Comparison of ENCODE assay signal across 15 cellular contexts in the genomic region with DNA sequence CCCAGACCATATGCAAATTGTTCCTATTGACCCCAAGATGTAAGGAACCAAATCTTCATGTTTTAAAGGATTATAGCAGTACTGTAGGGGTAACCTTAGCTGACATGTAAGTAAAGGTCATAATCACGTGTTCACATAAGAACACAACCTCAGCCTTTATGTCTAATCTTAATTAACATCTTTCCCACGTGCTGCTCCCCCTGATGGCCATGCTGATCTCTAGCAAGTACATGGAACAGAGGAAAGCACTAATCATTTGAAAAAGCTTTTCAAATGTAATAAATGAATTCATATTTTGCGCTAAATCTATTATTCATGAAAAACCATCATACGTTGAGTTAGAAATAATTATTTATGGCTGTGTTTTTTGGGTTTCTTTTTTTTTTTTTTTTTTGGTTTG. TPM values are rescaled to one million over a fixed set of nuclear protein-coding genes. Genes with fewer than 3 reads are reported as not detected.
DNase-seq lines count a peak whose midpoint lies in the region; ATAC-seq, FAIRE-seq and TF ChIP-seq lines count a peak whose summit lies in the region.
"Had no signal": no experiment of that assay in that cellular context is flagged by ENCODE, and none has a peak within 500 bp of the region (broad histone marks: within the 10 kb centered on the region; RNA-seq: fewer than 3 reads in every experiment).

No MANE protein-coding gene starts in this region.

- H3K79me2 ChIP-seq in OCI-LY1 (ENCODE audit: insufficient read depth, low read length) = no peaks in the 10 kb centered on the region

- H3K9me3 ChIP-seq in OCI-LY1 (ENCODE audit: low read length) (peaks cover 4% of the 10 kb centered on the region; the same call in 1 of the 2 replicates), esophagus muscularis mucosa (no peaks in the 10 kb centered on the region), body of pancreas (no peaks in the 10 kb centered on the region), thyroid gland (no peaks in the 10 kb centered on the region)
- H3K9me3 ChIP-seq: esophagus squamous epithelium had no signal

- DNase-seq in AG10803 (ENCODE audit: low read depth) (no peak), GM19239 (ENCODE audit: insufficient read length, low spot score) (no peak), esophagus muscularis mucosa (ENCODE audit: extremely low spot score) (peak; percentile 26), body of pancreas (no peak), dorsolateral prefrontal cortex (no peak), thyroid gland (no peak)
- DNase-seq: DMS79 treated with DMSO at 0.1 percent for 48 hours, esophagus squamous epithelium, NCI-H1694, T-helper 17 cell had no signal

- TF ChIP-seq EP300 in esophagus muscularis mucosa (IDR thresholded peaks at IDR 0.05) = no peak

- no peak overlapping the region for H3K9ac ChIP-seq in OCI-LY1 (ENCODE audit: low read length)

- FAIRE-seq in GM19239 (lab: Jason Lieb, UNC) = peak; percentile 44

- peak; percentile 37 for TF ChIP-seq CTCF in AG10803 (conservative IDR thresholded peaks at IDR 0.05; ENCODE audit: low read length)
- TF ChIP-seq CTCF in OCI-LY1 (IDR thresholded peaks at IDR 0.05; ENCODE audit: low read length) = peak; percentile 60
- TF ChIP-seq CTCF in esophagus muscularis mucosa (IDR thresholded peaks at IDR 0.05) = no peak
- TF ChIP-seq CTCF in body of pancreas (IDR thresholded peaks at IDR 0.05) = peak in 1 of 7 experiments; percentile 5
- TF ChIP-seq CTCF in dorsolateral prefrontal cortex (IDR thresholded peaks at IDR 0.05 in 54 of 56, conservative IDR thresholded peaks at IDR 0.05 in 2 of 56; ENCODE audit: low read depth in 1 of 56, partially characterized antibody in 56 of 56) = peak in 2 of 56 donors; percentile 13 to 29
- TF ChIP-seq CTCF in thyroid gland (IDR thresholded peaks at IDR 0.05) = no peak

- ATAC-seq in body of pancreas (no peak), GM18873 (IDR thresholded peaks at IDR 0.05; ENCODE audit: low FRiP score, unreplicated experiment) (no peak)
- ATAC-seq: activated T-helper 17 cell treated with anti-CD3 and anti-CD28 coated beads, Interleukin-2, amount 50 U/mL, for 72 hours; stimulated activated effector memory CD8-positive, alpha-beta T cell treated with anti-CD3 and anti-CD28 coated beads, Interleukin-12 subunit alpha, Interleukin-12 subunit beta, amount 100 ng/mL, for 72 hours; T-helper 17 cell had no signal

- intact Hi-C loops in esophagus muscularis mucosa (cut with DNase I) (no loop called here), body of pancreas (cut with DNase I) (no loop called here), dorsolateral prefrontal cortex (cut with DNase I) (no loop called here), thyroid gland (cut with DNase I) (no loop called here)

- H3K4me2 ChIP-seq in OCI-LY1 (ENCODE audit: low read length) = no peak overlapping the region

- no peaks in the 10 kb centered on the region for H4K20me1 ChIP-seq in OCI-LY1 (ENCODE audit: insufficient read depth, low read length)

- H3K27me3 ChIP-seq in OCI-LY1 (ENCODE audit: insufficient read depth, low read length) = no peaks in the 10 kb centered on the region
- no peaks in the 10 kb centered on the region for H3K27me3 ChIP-seq in esophagus muscularis mucosa
- H3K27me3 ChIP-seq in body of pancreas = no peaks in the 10 kb centered on the region
- H3K27me3 ChIP-seq in dorsolateral prefrontal cortex = no peaks in the 10 kb centered on the region
- no peaks in the 10 kb centered on the region for H3K27me3 ChIP-seq in thyroid gland
- H3K27me3 ChIP-seq: esophagus squamous epithelium had no signal

- H3K4me1 ChIP-seq in OCI-LY1 (ENCODE audit: insufficient read depth, low read length, severe bottlenecking) (peaks cover 18% of the 10 kb centered on the region), esophagus muscularis mucosa (no peaks in the 10 kb centered on the region), body of pancreas (peaks cover 22% of the 10 kb centered on the region), thyroid gland (no peaks in the 10 kb centered on the region)
- H3K4me1 ChIP-seq: esophagus squamous epithelium had no signal

- 65% methylated on average over 4 of the region's 4 CpGs for WGBS in esophagus muscularis mucosa
- WGBS in body of pancreas, 2 donors = 65 to 69% methylated on average over 4 of the region's 4 CpGs
- 63 to 67% methylated on average over 4 of the region's 4 CpGs for WGBS in thyroid gland, 2 donors

- no peaks in the 10 kb centered on the region for H3K9me2 ChIP-seq in OCI-LY1 (ENCODE audit: low read depth, low read length)

- H2AFZ ChIP-seq in OCI-LY1 (ENCODE audit: low read length) = no peak overlapping the region

- H3K4me3 ChIP-seq in AG10803 (ENCODE audit: low read length) = no peak overlapping the region
- H3K4me3 ChIP-seq in OCI-LY1 (ENCODE audit: low read depth, low read length, poor library complexity, severe bottlenecking) = no peak overlapping the region
- no peak overlapping the region for H3K4me3 ChIP-seq in esophagus muscularis mucosa
- H3K4me3 ChIP-seq in body of pancreas = no peak overlapping the region
- no peak overlapping the region for H3K4me3 ChIP-seq in dorsolateral prefrontal cortex
- H3K4me3 ChIP-seq in thyroid gland (replicated peaks in 1 of 3) = no peak overlapping the region
- H3K4me3 ChIP-seq: esophagus squamous epithelium, skin epidermis had no signal

- H3F3A ChIP-seq in OCI-LY1 (ENCODE audit: insufficient read depth, low read length) = no peaks in the 10 kb centered on the region

- TF ChIP-seq POLR2A in esophagus muscularis mucosa (IDR thresholded peaks at IDR 0.05; ENCODE audit: low read depth) = no peak
- no peak for TF ChIP-seq POLR2A in body of pancreas (IDR thresholded peaks at IDR 0.05)
- TF ChIP-seq POLR2A in thyroid gland (IDR thresholded peaks at IDR 0.05) = no peak

- no peaks in the 10 kb centered on the region for H3K36me3 ChIP-seq in OCI-LY1 (ENCODE audit: insufficient read depth, low read length)
- H3K36me3 ChIP-seq in esophagus muscularis mucosa = no peaks in the 10 kb centered on the region
- H3K36me3 ChIP-seq in body of pancreas (replicated peaks in 1 of 2; ENCODE audit: insufficient read depth in 1 of 2, low read depth in 2 of 2) = no peaks in the 10 kb centered on the region
- H3K36me3 ChIP-seq in thyroid gland = no peaks in the 10 kb centered on the region
- H3K36me3 ChIP-seq: esophagus squamous epithelium had no signal

- H3K27ac ChIP-seq in OCI-LY1 (ENCODE audit: low read depth, low read length, poor library complexity, severe bottlenecking) (no peak overlapping the region), esophagus muscularis mucosa (replicated peaks in 1 of 4) (no peak overlapping the region), body of pancreas (no peak overlapping the region), dorsolateral prefrontal cortex (no peak overlapping the region), thyroid gland (no peak overlapping the region)
- H3K27ac ChIP-seq: esophagus squamous epithelium, skin epidermis had no signal

RNA-seq across cellular contexts. Expression of gene ITPR2, which starts 30.5 kb away (rescaled TPM):
- total RNA-seq in esophagus muscularis mucosa = 10 to 100 TPM; 23.7 to 26.6 (median 25.4) TPM
- 10 to 100 TPM; 37.4 to 92.9 TPM for total RNA-seq in body of pancreas
- 100 to 1,000 TPM in 2 of 120 experiments, 10 to 100 TPM in 118; 35.5 to 122 (median 61.5) TPM for total RNA-seq in dorsolateral prefrontal cortex
- total RNA-seq in thyroid gland = 10 to 100 TPM; 24.4 to 39.7 (median 33.7) TPM

Comparison
In these comparisons a context has a peak if more than half of its experiments do, and no peak if none do; other contexts are left out.
1. CTCF ChIP-seq: peak in AG10803 (single experiment) and OCI-LY1 (single experiment); none in esophagus muscularis mucosa (0 of 3) and thyroid gland (0 of 6).